28 cellular contexts compared by ENCODE assay signal in the genomic region with DNA sequence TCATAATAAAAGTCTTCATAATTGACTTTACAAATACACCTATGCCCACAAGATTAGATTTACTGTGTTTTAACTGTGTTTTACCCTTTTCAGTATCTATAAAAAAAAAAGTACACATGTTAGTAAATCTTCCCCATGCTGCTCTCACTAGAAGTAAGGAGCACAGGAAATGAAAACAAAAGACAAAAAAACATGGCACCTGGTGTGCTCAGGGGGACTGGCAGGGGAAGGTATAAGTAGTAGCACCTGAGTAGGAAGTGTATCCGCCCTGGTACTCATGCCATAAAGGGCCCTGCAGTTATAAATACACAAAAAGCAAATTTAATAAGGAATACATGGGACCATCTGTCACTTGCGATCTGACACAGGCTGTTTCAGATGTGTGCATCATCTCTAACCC. TPM values are rescaled to one million over a fixed set of nuclear protein-coding genes. Genes with fewer than 3 reads are reported as not detected.
"Had no signal": no experiment of that assay in that cellular context is flagged by ENCODE, and none has a peak within 500 bp of the region (broad histone marks: within the 10 kb centered on the region; RNA-seq: fewer than 3 reads in every experiment).

No MANE protein-coding gene starts in this region.

- H3K4me1 Mint-ChIP-seq: activated CD4-positive, alpha-beta T cell treated with anti-CD3 and anti-CD28 coated beads, Interleukin-2, amount 10 ng/mL, durations not matched to agents 24 days and 14 days; activated naive CD4-positive, alpha-beta T cell treated with anti-CD3 and anti-CD28 coated beads, Interleukin-2, amount 50 U/mL, for 24 hours; activated naive CD8-positive, alpha-beta T cell treated with anti-CD3 and anti-CD28 coated beads, Interleukin-2, amount 50 U/mL, for 24 hours; activated T-helper 17 cell treated with anti-CD3 and anti-CD28 coated beads, Interleukin-2, amount 50 U/mL, for 72 hours; immature natural killer cell; naive B cell had no signal

- ATAC-seq: activated naive CD8-positive, alpha-beta T cell treated with anti-CD3 and anti-CD28 coated beads, Interleukin-2, amount 50 U/mL, for 24 hours; activated T-cell treated with anti-CD3 and anti-CD28 coated beads, Interleukin-2, amount 50 U/mL, for 4 hours; activated T-helper 17 cell treated with anti-CD3 and anti-CD28 coated beads, Interleukin-2, amount 50 U/mL, for 72 hours; esophagus mucosa; left colon; right lobe of liver had no signal

- H3K9me3 ChIP-seq: ovary, right lobe of liver, tibial nerve had no signal

- H3K27me3 ChIP-seq: ovary, right lobe of liver had no signal

- H3K4me3 Mint-ChIP-seq: activated CD4-positive, alpha-beta memory T cell treated with anti-CD3 and anti-CD28 coated beads for 36 hours; activated CD4-positive, alpha-beta T cell treated with anti-CD3 and anti-CD28 coated beads, Interleukin-2, amount 10 ng/mL, durations not matched to agents 24 days and 14 days; activated naive CD4-positive, alpha-beta T cell treated with anti-CD3 and anti-CD28 coated beads, Interleukin-2, amount 50 U/mL, for 24 hours; activated naive CD8-positive, alpha-beta T cell treated with anti-CD3 and anti-CD28 coated beads, Interleukin-2, amount 50 U/mL, for 24 hours; activated T-cell treated with anti-CD3 and anti-CD28 coated beads, Interleukin-2, amount 50 U/mL, for 4 hours; activated T-helper 17 cell treated with anti-CD3 and anti-CD28 coated beads, Interleukin-2, amount 50 U/mL, for 72 hours; immature natural killer cell; mesothelial cell of epicardium; naive B cell; nephron progenitor cell had no signal

- DNase-seq: activated CD4-positive, alpha-beta memory T cell treated with anti-CD3 and anti-CD28 coated beads for 36 hours; activated CD4-positive, alpha-beta T cell treated with anti-CD3 and anti-CD28 coated beads, Interleukin-2, amount 10 ng/mL, durations not matched to agents 24 days and 14 days; activated CD4-positive, CD25-positive, alpha-beta regulatory T cell treated with anti-CD3 and anti-CD28 coated beads, Interleukin-2, amount 50 U/mL, for 72 hours; activated naive CD8-positive, alpha-beta T cell treated with anti-CD3 and anti-CD28 coated beads, Interleukin-2, amount 50 U/mL, for 24 hours; activated T-cell treated with anti-CD3 and anti-CD28 coated beads, Interleukin-2, amount 50 U/mL, for 4 hours; amygdala; caudate nucleus; cortex of kidney; foreskin fibroblast; head of caudate nucleus; hippocampal formation; immature natural killer cell; kidney; left colon; naive B cell; nephron progenitor cell; ovary; right lobe of liver; stimulated activated CD4-positive, alpha-beta T cell treated with anti-CD3 and anti-CD28 coated beads, Interleukin-2, amount 100 ng/mL, for 48 hours; stimulated activated naive CD4-positive, alpha-beta T cell treated with Interleukin-2 at 50 U/mL for 16 hours had no signal

- H3K36me3 ChIP-seq: ovary, right lobe of liver, tibial nerve had no signal

- H3K4me1 ChIP-seq: tibial nerve had no signal

- H3K27ac Mint-ChIP-seq: activated CD4-positive, alpha-beta memory T cell treated with anti-CD3 and anti-CD28 coated beads for 36 hours; activated CD4-positive, alpha-beta T cell treated with anti-CD3 and anti-CD28 coated beads, Interleukin-2, amount 10 ng/mL, durations not matched to agents 24 days and 14 days; activated naive CD4-positive, alpha-beta T cell treated with anti-CD3 and anti-CD28 coated beads, Interleukin-2, amount 50 U/mL, for 24 hours; activated naive CD8-positive, alpha-beta T cell treated with anti-CD3 and anti-CD28 coated beads, Interleukin-2, amount 50 U/mL, for 24 hours; activated T-helper 17 cell treated with anti-CD3 and anti-CD28 coated beads, Interleukin-2, amount 50 U/mL, for 72 hours; immature natural killer cell; mesothelial cell of epicardium; naive B cell; nephron progenitor cell; progenitor cell of endocrine pancreas had no signal

- H3K36me3 Mint-ChIP-seq: activated CD4-positive, alpha-beta memory T cell treated with anti-CD3 and anti-CD28 coated beads for 36 hours; activated naive CD4-positive, alpha-beta T cell treated with anti-CD3 and anti-CD28 coated beads, Interleukin-2, amount 50 U/mL, for 24 hours; immature natural killer cell; mesothelial cell of epicardium; naive B cell had no signal

- H3K27ac ChIP-seq: ovary, right lobe of liver, tibial nerve, VCaP had no signal

- H3K9me3 Mint-ChIP-seq: activated CD4-positive, alpha-beta memory T cell treated with anti-CD3 and anti-CD28 coated beads for 36 hours; activated CD4-positive, alpha-beta T cell treated with anti-CD3 and anti-CD28 coated beads, Interleukin-2, amount 10 ng/mL, durations not matched to agents 24 days and 14 days; activated naive CD4-positive, alpha-beta T cell treated with anti-CD3 and anti-CD28 coated beads, Interleukin-2, amount 50 U/mL, for 24 hours; activated naive CD8-positive, alpha-beta T cell treated with anti-CD3 and anti-CD28 coated beads, Interleukin-2, amount 50 U/mL, for 24 hours; activated T-cell treated with anti-CD3 and anti-CD28 coated beads, Interleukin-2, amount 50 U/mL, for 4 hours; activated T-helper 17 cell treated with anti-CD3 and anti-CD28 coated beads, Interleukin-2, amount 50 U/mL, for 72 hours; immature natural killer cell; mesothelial cell of epicardium; naive B cell; nephron progenitor cell had no signal

- H3K4me3 ChIP-seq: ovary, right lobe of liver, tibial nerve had no signal

RNA-seq across cellular contexts. Expression of gene ALDH1A2, which starts 8.9 kb away (rescaled TPM):
- total RNA-seq: chondrocyte had no signal
